In genomic region chr21:28791595-28792282, GRCh38 we compare ENCODE assay signal across 14 cellular contexts.
"Had no signal": no experiment of that assay in that cellular context is flagged by ENCODE, and none has a peak within 500 bp of the region (broad histone marks: within the 10 kb centered on the region; RNA-seq: fewer than 3 reads in every experiment).

No MANE protein-coding gene starts in this region.

- H3K9me3 ChIP-seq: adrenal gland, gastrocnemius medialis, heart right ventricle, left ventricle myocardium inferior, psoas muscle, sigmoid colon, uterus had no signal

- H3K36me3 ChIP-seq: adrenal gland, gastrocnemius medialis, heart right ventricle, left ventricle myocardium inferior, sigmoid colon, uterus had no signal

- H3K27me3 ChIP-seq: adrenal gland, gastrocnemius medialis, heart right ventricle, sigmoid colon, uterus had no signal

- H3K4me3 Mint-ChIP-seq: T-helper 17 cell had no signal

- H3K27ac Mint-ChIP-seq: T-helper 17 cell had no signal

- ATAC-seq: gastrocnemius medialis, heart right ventricle, psoas muscle, SK-N-SH treated with all-trans-retinoic acid at 6 μM for 48 hours, T-helper 17 cell had no signal

- H3K4me1 ChIP-seq: adrenal gland, gastrocnemius medialis, psoas muscle, sigmoid colon, uterus had no signal

- H3K4me3 ChIP-seq: adrenal gland, gastrocnemius medialis, heart right ventricle, left ventricle myocardium inferior, psoas muscle, sigmoid colon, uterus had no signal

- DNase-seq: activated CD4-positive, alpha-beta T cell treated with anti-CD3 and anti-CD28 coated beads, Interleukin-2, amount 50 U/mL, for 1 hour; activated naive CD4-positive, alpha-beta T cell treated with Interleukin-2 at 50 U/mL for 16 hours; adrenal gland; effector memory CD4-positive, alpha-beta T cell; gastrocnemius medialis; heart right ventricle; left ventricle myocardium inferior; mesenchymal stem cell; psoas muscle; sigmoid colon; stimulated activated CD4-positive, alpha-beta T cell treated with anti-CD3 and anti-CD28 coated beads, Interleukin-2, amount 100 ng/mL, for 48 hours; T-helper 17 cell; uterus had no signal

- H3K27ac ChIP-seq: adrenal gland, gastrocnemius medialis, left ventricle myocardium inferior, psoas muscle, sigmoid colon, uterus had no signal

- H3K27me3 Mint-ChIP-seq: T-helper 17 cell had no signal
